In genomic region chr1:247064309-247064708, GRCh38 we compare ENCODE assay signal across 31 cellular contexts. TPM values are rescaled to one million over a fixed set of nuclear protein-coding genes. Genes with fewer than 3 reads are reported as not detected.
"Had no signal": no experiment of that assay in that cellular context is flagged by ENCODE, and none has a peak within 500 bp of the region (broad histone marks: within the 10 kb centered on the region; RNA-seq: fewer than 3 reads in every experiment).

No MANE protein-coding gene starts in this region.

- H3K9ac ChIP-seq: neural progenitor cell, parathyroid adenoma had no signal

- H3K36me3 Mint-ChIP-seq: natural killer cell had no signal

- H3K4me1 ChIP-seq: left lung, lower lobe of right lung, neural progenitor cell, parathyroid adenoma, psoas muscle, right atrium auricular region, sigmoid colon, testis, thyroid gland, transverse colon, upper lobe of left lung, vagina had no signal

- ATAC-seq: left colon; left lung; lower lobe of right lung; natural killer cell; psoas muscle; stimulated activated memory B cell treated with anti-CD40 and anti-IgM and Interleukin-4, amounts not matched to agents 10 μg/mL and 1 μg/mL and 100 μg/mL, for 72 hours; stimulated activated naive CD8-positive, alpha-beta T cell treated with anti-CD3 and anti-CD28 coated beads, Interleukin-15, Interleukin-2, amounts not matched to agents 100 U/mL and 50 U/mL, for 24 hours had no signal

- H3K27ac ChIP-seq: hepatocyte, left lung, lower lobe of right lung, neural progenitor cell, neutrophil, parathyroid adenoma, psoas muscle, right atrium auricular region, sigmoid colon, stomach, testis, thyroid gland, transverse colon, upper lobe of left lung, vagina had no signal

- H3K27me3 ChIP-seq: hepatocyte, left lung, neural progenitor cell, neutrophil, right atrium auricular region, sigmoid colon, stomach, testis, thyroid gland, transverse colon, upper lobe of left lung, vagina had no signal

- H3K4me1 Mint-ChIP-seq: mesothelial cell of epicardium, nephron progenitor cell, neural progenitor cell had no signal

- H3K36me3 ChIP-seq: left lung, lower lobe of right lung, neutrophil, right atrium auricular region, sigmoid colon, stomach, thyroid gland, transverse colon, upper lobe of left lung, vagina had no signal

- H3K9me3 ChIP-seq: right atrium auricular region, testis, thyroid gland, vagina had no signal

- H3K27me3 Mint-ChIP-seq: naive B cell; stimulated activated memory B cell treated with anti-CD40 and anti-IgM and Interleukin-4, amounts not matched to agents 10 μg/mL and 1 μg/mL and 100 μg/mL, for 72 hours had no signal

- H3K4me3 ChIP-seq: hepatocyte, left lung, lower lobe of right lung, neural progenitor cell, psoas muscle, right atrium auricular region, sigmoid colon, stomach, testis, thyroid gland, transverse colon, upper lobe of left lung, vagina had no signal

- H3K4me2 ChIP-seq: hepatocyte, neural progenitor cell had no signal

- DNase-seq: kidney glomerular epithelial cell; left colon; left lung; lower lobe of right lung; mammary epithelial cell; mesenchymal stem cell; naive B cell; natural killer cell; nephron progenitor cell; occipital lobe; psoas muscle; sigmoid colon; small intestine; stimulated activated CD4-positive, alpha-beta T cell treated with anti-CD3 and anti-CD28 coated beads, Interleukin-1b, Interleukin-23, amount 100 ng/mL, for 48 hours; stimulated activated CD4-positive, alpha-beta T cell treated with anti-CD3 and anti-CD28 coated beads, Interleukin-2, amount 100 ng/mL, for 48 hours; stimulated activated CD4-positive, alpha-beta T cell treated with anti-CD3 and anti-CD28 coated beads, Interleukin-4, amount 100 ng/mL, for 4 hours; stimulated activated CD8-positive, alpha-beta memory T cell treated with anti-CD3 and anti-CD28 coated beads, Interleukin-4, amount 100 ng/mL, for 48 hours; stimulated activated naive CD8-positive, alpha-beta T cell treated with anti-CD3 and anti-CD28 coated beads, Interleukin-15, Interleukin-2, amounts not matched to agents 100 U/mL and 50 U/mL, for 24 hours; stomach; testis; thyroid gland; transverse colon; upper lobe of left lung had no signal

- H3K4me3 Mint-ChIP-seq: mesothelial cell of epicardium; naive B cell; natural killer cell; nephron progenitor cell; neural progenitor cell; stimulated activated memory B cell treated with anti-CD40 and anti-IgM and Interleukin-4, amounts not matched to agents 10 μg/mL and 1 μg/mL and 100 μg/mL, for 72 hours had no signal

RNA-seq across cellular contexts. Expression of gene ZNF695, which starts 56.5 kb away (rescaled TPM):
- total RNA-seq: lower lobe of right lung, psoas muscle had no signal
